ENCODE assay signal across 8 cellular contexts in genomic region chr2:171086352-171087290, GRCh38.
A peak's percentile ranks its signal among the peaks of the same experiment; 100 is the strongest.
DNase-seq lines count a peak whose midpoint lies in the region; ATAC-seq and TF ChIP-seq lines count a peak whose summit lies in the region.

No MANE protein-coding gene starts in this region.

- H3K4me1 ChIP-seq in DOHH2 (ENCODE audit: control insufficient read depth, low read length) (peaks cover 6% of the 10 kb centered on the region), Karpas-422 (ENCODE audit: low read length) (peaks cover 10% of the 10 kb centered on the region; the same call in 1 of the 2 replicates)

- H2AFZ ChIP-seq in Karpas-422 (ENCODE audit: low read length): no peak overlapping the region

- 0 out of 2 replicates have a peak, but pooled peaks cover 2% of the 10 kb centered on the region for H3F3A ChIP-seq in DOHH2 (ENCODE audit: control insufficient read depth, insufficient read depth)

- ATAC-seq in stimulated activated naive CD8-positive, alpha-beta T cell treated with anti-CD3 and anti-CD28 coated beads, Interleukin-15, amount 100 ng/mL, for 72 hours: peak; percentile 81
- ATAC-seq in HG03139 (IDR thresholded peaks at IDR 0.05; ENCODE audit: unreplicated experiment) (no peak), HG03196 (IDR thresholded peaks at IDR 0.05; ENCODE audit: unreplicated experiment) (no peak)

- H3K4me1 Mint-ChIP-seq in stimulated activated naive CD8-positive, alpha-beta T cell treated with anti-CD3 and anti-CD28 coated beads, Interleukin-15, amount 100 ng/mL, for 72 hours: peaks cover 64% of the 10 kb centered on the region

- H3K27me3 Mint-ChIP-seq in stimulated activated naive CD8-positive, alpha-beta T cell treated with anti-CD3 and anti-CD28 coated beads, Interleukin-15, amount 100 ng/mL, for 72 hours: no peaks in the 10 kb centered on the region

- H3K27me3 ChIP-seq in DOHH2 (ENCODE audit: control insufficient read depth, low read length): no peaks in the 10 kb centered on the region
- H3K27me3 ChIP-seq in Karpas-422 (ENCODE audit: low read length): no peaks in the 10 kb centered on the region

- H3K9ac ChIP-seq in Karpas-422 (ENCODE audit: low read length): no peak overlapping the region

- H3K9me3 ChIP-seq in DOHH2 (ENCODE audit: control insufficient read depth, insufficient read depth, low read length) (no peaks in the 10 kb centered on the region), Karpas-422 (ENCODE audit: low read length) (no peaks in the 10 kb centered on the region)

- H3K4me3 ChIP-seq in DOHH2 (ENCODE audit: low read length) (no peak overlapping the region), Karpas-422 (ENCODE audit: low read length) (no peak overlapping the region)

- H3K9me2 ChIP-seq in DOHH2 (replicated peaks; ENCODE audit: control insufficient read depth, low read length) (no peaks in the 10 kb centered on the region), Karpas-422 (replicated peaks; ENCODE audit: insufficient read depth, low read length) (no peaks in the 10 kb centered on the region)

- peak overlapping the region in 1 of 2 donors; percentile 35 for H3K27ac Mint-ChIP-seq in stimulated activated naive CD8-positive, alpha-beta T cell treated with anti-CD3 and anti-CD28 coated beads, Interleukin-15, amount 100 ng/mL, for 72 hours

- H4K20me1 ChIP-seq in DOHH2 (ENCODE audit: control insufficient read depth, insufficient read depth, low read depth, low read length): 0 out of 2 replicates have a peak, but pooled peaks cover 7% of the 10 kb centered on the region
- H4K20me1 ChIP-seq in Karpas-422 (ENCODE audit: insufficient read depth, low read depth, low read length): no peaks in the 10 kb centered on the region

- H3K4me3 Mint-ChIP-seq in stimulated activated naive CD8-positive, alpha-beta T cell treated with anti-CD3 and anti-CD28 coated beads, Interleukin-15, amount 100 ng/mL, for 72 hours: peak overlapping the region; percentile 70 to 83

- H3K79me2 ChIP-seq in DOHH2 (ENCODE audit: control insufficient read depth, low read length) (peaks cover 78% of the 10 kb centered on the region), Karpas-422 (ENCODE audit: low read length) (peaks cover 96% of the 10 kb centered on the region)

- H3K27ac ChIP-seq in DOHH2 (ENCODE audit: low read depth, low read length): no peak overlapping the region
- no peak overlapping the region for H3K27ac ChIP-seq in Karpas-422 (ENCODE audit: low read length)
- peak overlapping the region; percentile 44 for H3K27ac ChIP-seq in VCaP

- H3K4me2 ChIP-seq in DOHH2 (ENCODE audit: low read length): no peak overlapping the region; the same call in 1 of the 2 replicates
- H3K4me2 ChIP-seq in Karpas-422 (ENCODE audit: low read depth, low read length, poor library complexity, severe bottlenecking): no peak overlapping the region

- TF ChIP-seq CTCF in DOHH2 (IDR thresholded peaks at IDR 0.05; ENCODE audit: low read depth, low read length, poor library complexity, severe bottlenecking) (peak; percentile 81), VCaP (conservative IDR thresholded peaks at IDR 0.05) (peak; percentile 85)

- no peaks in the 10 kb centered on the region for H3K9me3 Mint-ChIP-seq in stimulated activated naive CD8-positive, alpha-beta T cell treated with anti-CD3 and anti-CD28 coated beads, Interleukin-15, amount 100 ng/mL, for 72 hours

- peak; percentile 70 for DNase-seq in Karpas-422
- DNase-seq in dermis blood vessel endothelial cell: peak; percentile 83
- peak; percentile 72 to 83 for DNase-seq in lung microvascular endothelial cell (ENCODE audit: low read depth in 2 of 2)
- DNase-seq in stimulated activated naive CD8-positive, alpha-beta T cell treated with anti-CD3 and anti-CD28 coated beads, Interleukin-15, amount 100 ng/mL, for 72 hours: peak; percentile 11 to 29

- H3K36me3 ChIP-seq in DOHH2 (ENCODE audit: control insufficient read depth, low read length): peaks cover 10% of the 10 kb centered on the region
- no peaks in the 10 kb centered on the region for H3K36me3 ChIP-seq in Karpas-422 (ENCODE audit: insufficient read depth, low read length)

Comparison
In these comparisons a context has a peak if more than half of its experiments do, and no peak if none do; other contexts are left out.
1. DNase-seq: peak in every context shown above with its lines; median percentile 83 in dermis blood vessel endothelial cell; 78 in lung microvascular endothelial cell; 70 in Karpas-422; 20 in stimulated activated naive CD8-positive, alpha-beta T cell treated with anti-CD3 and anti-CD28 coated beads, Interleukin-15, amount 100 ng/mL, for 72 hours.